ENCODE assay signal across 21 cellular contexts in the genomic region with DNA sequence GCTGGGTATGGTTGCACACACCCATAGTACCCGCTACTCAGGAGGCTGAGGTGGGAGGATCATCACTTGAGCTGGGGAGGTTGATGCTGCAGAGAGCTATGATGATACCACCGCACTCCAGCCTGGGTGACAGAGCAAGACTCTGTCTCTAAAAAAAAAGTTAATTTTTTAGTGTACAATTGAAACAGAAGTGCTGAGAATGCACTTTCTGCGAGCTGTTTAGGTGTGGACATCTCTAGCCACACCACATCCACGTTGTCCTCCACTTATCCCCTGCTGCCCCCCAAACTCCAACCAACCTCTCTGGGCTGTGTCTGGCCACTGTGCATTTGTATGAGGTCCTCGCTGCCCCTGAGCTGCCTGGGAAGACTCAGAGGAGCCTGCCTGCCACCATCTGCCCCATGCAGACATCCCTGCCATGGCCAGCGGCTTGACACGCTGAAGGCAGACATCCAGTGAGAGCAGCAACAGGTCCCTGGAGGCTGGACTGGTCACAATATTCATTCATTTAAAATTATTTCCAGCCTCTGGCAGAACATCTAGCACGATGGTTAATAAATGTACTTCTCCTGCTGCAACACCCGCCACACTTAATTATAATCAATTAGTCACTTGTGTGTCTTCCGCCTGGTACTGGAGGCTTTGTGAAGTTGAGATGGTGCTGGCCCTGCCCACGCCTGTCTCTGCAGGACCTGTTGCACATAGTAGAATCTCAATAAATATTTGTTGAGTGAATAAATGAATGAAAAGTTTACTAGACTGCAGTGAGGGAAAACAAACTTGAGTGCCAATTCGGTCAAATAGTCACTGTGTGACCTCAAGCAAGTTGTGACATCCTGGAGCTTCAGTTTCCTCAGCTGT. TPM values are rescaled to one million over a fixed set of nuclear protein-coding genes. Genes with fewer than 3 reads are reported as not detected.
"Had no signal": no experiment of that assay in that cellular context is flagged by ENCODE, and none has a peak within 500 bp of the region (broad histone marks: within the 10 kb centered on the region; RNA-seq: fewer than 3 reads in every experiment).

No MANE protein-coding gene starts in this region.

- DNase-seq: effector memory CD8-positive, alpha-beta T cell; esophagus squamous epithelium; foreskin keratinocyte; head of caudate nucleus; left colon; left ventricle myocardium superior; mesenchymal stem cell; midbrain; naive B cell; nephron progenitor cell; stimulated activated CD4-positive, alpha-beta T cell treated with anti-CD3 and anti-CD28 coated beads, Interleukin-2, amount 100 ng/mL, for 24 hours; stimulated activated naive CD4-positive, alpha-beta T cell treated with Interleukin-2 at 50 U/mL for 16 hours; trophoblast cell had no signal

- H3K27ac ChIP-seq: epithelial cell of prostate, esophagus squamous epithelium, foreskin keratinocyte, hepatocyte, neutrophil, skin epidermis had no signal

- H3K4me3 Mint-ChIP-seq: dendritic cell treated with granulocyte-macrophage colony-stimulating factor and Interleukin-4, amounts not matched to agents 40 ng/mL and 50 ng/mL, for 4 days; effector memory CD8-positive, alpha-beta T cell; nephron progenitor cell had no signal

- H3K79me2 ChIP-seq: hepatocyte had no signal

- H3K4me1 ChIP-seq: esophagus squamous epithelium, foreskin keratinocyte had no signal

- H3K27me3 Mint-ChIP-seq: dendritic cell treated with granulocyte-macrophage colony-stimulating factor and Interleukin-4, amounts not matched to agents 40 ng/mL and 50 ng/mL, for 4 days; naive B cell had no signal

- H3K4me2 ChIP-seq: hepatocyte had no signal

- H3K9me3 ChIP-seq: esophagus squamous epithelium, neutrophil had no signal

- H3K27ac Mint-ChIP-seq: dendritic cell treated with granulocyte-macrophage colony-stimulating factor and Interleukin-4, amounts not matched to agents 40 ng/mL and 50 ng/mL, for 4 days; effector memory CD8-positive, alpha-beta T cell; nephron progenitor cell had no signal

- H3K4me1 Mint-ChIP-seq: nephron progenitor cell had no signal

- H3K36me3 ChIP-seq: esophagus squamous epithelium, neutrophil had no signal

- H3K27me3 ChIP-seq: esophagus squamous epithelium, foreskin keratinocyte, hepatocyte, neutrophil had no signal

- ATAC-seq: effector memory CD8-positive, alpha-beta T cell; foreskin keratinocyte; left colon; left ventricle myocardium superior; sciatic nerve had no signal

- H3K4me3 ChIP-seq: esophagus squamous epithelium, hepatocyte, lung, skin epidermis had no signal

- H2AFZ ChIP-seq: hepatocyte had no signal

RNA-seq across cellular contexts. Expression of gene AFF3, which starts 3.7 kb away (rescaled TPM):
- total RNA-seq: foreskin keratinocyte, pulmonary artery endothelial cell had no signal
- polyA plus RNA-seq: foreskin keratinocyte had no signal
